In the genomic region with DNA sequence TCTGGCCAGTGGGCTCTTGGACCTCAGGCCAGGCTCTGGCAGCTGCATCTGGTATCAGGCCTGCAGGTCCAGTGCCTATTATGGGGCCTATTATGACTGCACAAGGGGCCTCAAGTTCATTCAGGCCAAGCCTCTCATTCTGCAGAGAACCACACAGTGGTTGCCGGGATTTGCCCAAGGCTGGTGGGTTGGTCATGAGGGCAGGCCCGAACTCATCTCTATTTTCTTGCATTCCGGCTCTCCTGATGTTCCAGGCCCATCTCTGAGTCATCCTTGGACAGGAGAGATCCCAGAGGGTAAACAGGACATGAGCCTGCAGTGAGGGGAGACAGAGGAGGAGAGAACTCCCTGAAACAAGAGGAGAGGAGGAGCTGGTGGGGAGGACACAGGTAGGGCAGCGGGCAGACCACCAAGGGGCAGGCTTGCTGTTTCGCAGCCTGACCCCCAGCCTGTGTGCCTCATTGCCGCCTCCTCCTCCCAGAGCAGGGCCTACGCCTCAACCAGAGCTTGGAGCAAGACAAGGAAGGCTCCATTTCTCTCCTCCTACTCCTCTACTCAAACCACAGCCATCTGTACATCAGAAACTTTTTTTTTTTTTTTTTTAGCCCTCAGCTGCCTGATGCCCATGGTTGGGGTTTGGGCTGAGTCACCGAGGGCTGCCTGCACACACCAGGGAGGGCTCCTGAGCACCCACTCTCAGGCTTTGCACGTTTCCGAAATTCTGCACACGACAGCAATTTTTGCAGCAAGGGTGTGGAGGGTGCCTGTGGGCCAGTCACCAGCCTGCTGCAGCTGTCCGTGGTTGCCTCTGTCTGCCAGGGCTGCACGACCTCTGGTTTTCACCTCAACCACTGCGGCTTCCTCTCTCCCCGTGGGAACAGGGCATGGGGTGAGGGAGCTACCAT, we compare ENCODE assay signal across 10 cellular contexts. TPM values are rescaled to one million over a fixed set of nuclear protein-coding genes. Genes with fewer than 3 reads are reported as not detected.
DNase-seq lines count a peak whose midpoint lies in the region; FAIRE-seq and TF ChIP-seq lines count a peak whose summit lies in the region.
"Had no signal": no experiment of that assay in that cellular context is flagged by ENCODE, and none has a peak within 500 bp of the region (broad histone marks: within the 10 kb centered on the region; RNA-seq: fewer than 3 reads in every experiment).

No MANE protein-coding gene starts in this region.

- no peaks in the 10 kb centered on the region for H3K79me2 ChIP-seq in keratinocyte (ENCODE audit: control insufficient read depth, insufficient read depth, low read length)

- no peaks in the 10 kb centered on the region for H3K36me3 ChIP-seq in keratinocyte (ENCODE audit: control insufficient read depth in 2 of 2, extremely low read depth in 1 of 2, insufficient read depth in 2 of 2, low read length in 2 of 2)
- H3K36me3 ChIP-seq in ovary: no peaks in the 10 kb centered on the region
- H3K36me3 ChIP-seq: thoracic aorta had no signal

- DNase-seq in CD1c-positive myeloid dendritic cell (ENCODE audit: extremely low spot score) (peak; percentile 57), LHCN-M2 (ENCODE audit: low read depth) (peak; percentile 94), keratinocyte (ENCODE audit: low read depth, low spot score) (peak; percentile 88), ovary (no peak), NCI-H1436 (lab: John Stamatoyannopoulos, UW) (no peak), iPS-NIHi7 (ENCODE audit: extremely low spot score) (no peak)
- peak; percentile 33 for DNase-seq in activated T-helper 1 cell treated with anti-CD3 and anti-CD28 coated beads, Interleukin-12 subunit alpha, Interleukin-12 subunit beta, Interleukin-2, Interleukin-4 antibody, amounts not matched to agents 30 ng/mL and 10 ng/mL and 1 ng/mL, durations not matched to agents 14 hours and 24 hours and 36 hours (ENCODE audit: low spot score)

- H3K4me1 ChIP-seq in keratinocyte (ENCODE audit: control insufficient read depth, extremely low read depth, insufficient read depth, low read length) (peaks cover 34% of the 10 kb centered on the region), ovary (ENCODE audit: insufficient read depth) (peaks cover 3% of the 10 kb centered on the region)

- H3K9me1 ChIP-seq in keratinocyte (ENCODE audit: control insufficient read depth, extremely low read depth, insufficient read depth, low read length): no peaks in the 10 kb centered on the region

- no peaks in the 10 kb centered on the region for H3K9me3 Mint-ChIP-seq in activated T-helper 1 cell treated with anti-CD3 and anti-CD28 coated beads, Interleukin-12 subunit alpha, Interleukin-12 subunit beta, Interleukin-2, Interleukin-4 antibody, amounts not matched to agents 30 ng/mL and 10 ng/mL and 1 ng/mL, durations not matched to agents 14 hours and 24 hours and 36 hours
- no peaks in the 10 kb centered on the region for H3K9me3 Mint-ChIP-seq in stimulated activated naive CD8-positive, alpha-beta T cell treated with anti-CD3 and anti-CD28 coated beads, Interleukin-15, Interleukin-2, amounts not matched to agents 100 ng/mL and 50 ng/mL, for 24 hours

- peak overlapping the region; percentile 88 for H2AFZ ChIP-seq in keratinocyte (ENCODE audit: control insufficient read depth, low read length)

- TF ChIP-seq CTCF in keratinocyte (optimal IDR thresholded peaks at IDR 0.05 in 1 of 3, IDR thresholded peaks at IDR 0.05 in 1 of 3, conservative IDR thresholded peaks at IDR 0.05 in 1 of 3; ENCODE audit: extremely low read depth in 1 of 3, insufficient read depth in 2 of 3, low read length in 3 of 3) (no peak), ovary (IDR thresholded peaks at IDR 0.05) (no peak)

- dilution Hi-C loops in keratinocyte (cut with MboI; ENCODE audit: extremely low pct_ligation_motif_present, low sequenced_read_pairs): no loop called here

- H3K27ac Mint-ChIP-seq in activated T-helper 1 cell treated with anti-CD3 and anti-CD28 coated beads, Interleukin-12 subunit alpha, Interleukin-12 subunit beta, Interleukin-2, Interleukin-4 antibody, amounts not matched to agents 30 ng/mL and 10 ng/mL and 1 ng/mL, durations not matched to agents 14 hours and 24 hours and 36 hours: no peak overlapping the region
- H3K27ac Mint-ChIP-seq in stimulated activated naive CD8-positive, alpha-beta T cell treated with anti-CD3 and anti-CD28 coated beads, Interleukin-15, Interleukin-2, amounts not matched to agents 100 ng/mL and 50 ng/mL, for 24 hours: peak overlapping the region; percentile 36

- H3K4me3 Mint-ChIP-seq in activated T-helper 1 cell treated with anti-CD3 and anti-CD28 coated beads, Interleukin-12 subunit alpha, Interleukin-12 subunit beta, Interleukin-2, Interleukin-4 antibody, amounts not matched to agents 30 ng/mL and 10 ng/mL and 1 ng/mL, durations not matched to agents 14 hours and 24 hours and 36 hours: no peak overlapping the region
- H3K4me3 Mint-ChIP-seq in stimulated activated naive CD8-positive, alpha-beta T cell treated with anti-CD3 and anti-CD28 coated beads, Interleukin-15, Interleukin-2, amounts not matched to agents 100 ng/mL and 50 ng/mL, for 24 hours: no peak overlapping the region

- intact Hi-C loops in activated T-helper 1 cell treated with anti-CD3 and anti-CD28 coated beads, Interleukin-12 subunit alpha, Interleukin-12 subunit beta, Interleukin-2, Interleukin-4 antibody, amounts not matched to agents 30 ng/mL and 10 ng/mL and 1 ng/mL, durations not matched to agents 14 hours and 24 hours and 36 hours (cut with micrococcal nuclease): loop anchor here (2.0 kb wide), 2 partner anchors 61 to 99 kb away; partner anchors contain the start of gene DDX6
- intact Hi-C loops in ovary (cut with DNase I): loop anchor here in 2 of 4 donors (2.0 to 10.0 kb wide), 4 partner anchors 83 to 265 kb away; partner anchors contain the start of gene UPK2 (in 2 of the 2)

- H3K27ac ChIP-seq in keratinocyte (ENCODE audit: control insufficient read depth, insufficient read depth, low read length) (peak overlapping the region; percentile 91), ovary (no peak overlapping the region)
- H3K27ac ChIP-seq: thoracic aorta had no signal

- H3K9me3 ChIP-seq in keratinocyte (ENCODE audit: control insufficient read depth, low read depth, low read length) (no peaks in the 10 kb centered on the region), ovary (no peaks in the 10 kb centered on the region)
- H3K9me3 ChIP-seq: thoracic aorta had no signal

- H3K4me2 ChIP-seq in keratinocyte (ENCODE audit: control insufficient read depth, extremely low read depth, insufficient read depth, low read depth, low read length): peak overlapping the region; percentile 70

- 56 to 62% (median 59%) methylated on average over 15 of the region's 15 CpGs for WGBS in ovary, 3 donors

- H3K4me3 ChIP-seq in keratinocyte (ENCODE audit: control insufficient read depth in 2 of 3, extremely low read depth in 1 of 3, insufficient read depth in 2 of 3, low read depth in 1 of 3, low read length in 3 of 3): peak overlapping the region in 2 of 3 experiments; percentile 39 to 41
- H3K4me3 ChIP-seq in ovary: no peak overlapping the region
- H3K4me3 ChIP-seq: thoracic aorta had no signal

- H3K4me1 Mint-ChIP-seq in activated T-helper 1 cell treated with anti-CD3 and anti-CD28 coated beads, Interleukin-12 subunit alpha, Interleukin-12 subunit beta, Interleukin-2, Interleukin-4 antibody, amounts not matched to agents 30 ng/mL and 10 ng/mL and 1 ng/mL, durations not matched to agents 14 hours and 24 hours and 36 hours (ENCODE audit: low read depth): peaks cover 36% of the 10 kb centered on the region
- peaks cover 69% of the 10 kb centered on the region for H3K4me1 Mint-ChIP-seq in stimulated activated naive CD8-positive, alpha-beta T cell treated with anti-CD3 and anti-CD28 coated beads, Interleukin-15, Interleukin-2, amounts not matched to agents 100 ng/mL and 50 ng/mL, for 24 hours (ENCODE audit: low read depth)

- peaks cover 3% of the 10 kb centered on the region for H3K27me3 Mint-ChIP-seq in activated T-helper 1 cell treated with anti-CD3 and anti-CD28 coated beads, Interleukin-12 subunit alpha, Interleukin-12 subunit beta, Interleukin-2, Interleukin-4 antibody, amounts not matched to agents 30 ng/mL and 10 ng/mL and 1 ng/mL, durations not matched to agents 14 hours and 24 hours and 36 hours (ENCODE audit: insufficient read depth)
- H3K27me3 Mint-ChIP-seq in stimulated activated naive CD8-positive, alpha-beta T cell treated with anti-CD3 and anti-CD28 coated beads, Interleukin-15, Interleukin-2, amounts not matched to agents 100 ng/mL and 50 ng/mL, for 24 hours: peaks cover 8% of the 10 kb centered on the region

- H3K9ac ChIP-seq in keratinocyte (ENCODE audit: control insufficient read depth, extremely low read depth, insufficient read depth, low read length): peak overlapping the region; percentile 77

- no peak for TF ChIP-seq EP300 in ovary (IDR thresholded peaks at IDR 0.05)

- H4K20me1 ChIP-seq in keratinocyte (ENCODE audit: control insufficient read depth, extremely low read depth, insufficient read depth, low read length): no peaks in the 10 kb centered on the region

- peak; percentile 98 for FAIRE-seq in keratinocyte (lab: Jason Lieb, UNC)
- FAIRE-seq: G401.6 had no signal

- H3K36me3 Mint-ChIP-seq in activated T-helper 1 cell treated with anti-CD3 and anti-CD28 coated beads, Interleukin-12 subunit alpha, Interleukin-12 subunit beta, Interleukin-2, Interleukin-4 antibody, amounts not matched to agents 30 ng/mL and 10 ng/mL and 1 ng/mL, durations not matched to agents 14 hours and 24 hours and 36 hours (ENCODE audit: low read depth): no peaks in the 10 kb centered on the region
- H3K36me3 Mint-ChIP-seq in stimulated activated naive CD8-positive, alpha-beta T cell treated with anti-CD3 and anti-CD28 coated beads, Interleukin-15, Interleukin-2, amounts not matched to agents 100 ng/mL and 50 ng/mL, for 24 hours (ENCODE audit: low read depth): no peaks in the 10 kb centered on the region

- TF ChIP-seq POLR2A in ovary (IDR thresholded peaks at IDR 0.05): no peak

- H3K27me3 ChIP-seq in keratinocyte (ENCODE audit: control insufficient read depth, extremely low read depth, insufficient read depth, low read length) (no peaks in the 10 kb centered on the region), ovary (no peaks in the 10 kb centered on the region)

RNA-seq across cellular contexts. Expression of gene TREH, which starts 12.7 kb away (rescaled TPM):
- total RNA-seq in LHCN-M2 (2014; rRNA removed) (not detected in 2 replicates), ovary (under 1 TPM in 1 of 7 donors, not detected in 6; 0.10 TPM)
- polyA plus RNA-seq in LHCN-M2 (2012): 0.23 TPM
- not detected in 2 replicates for total RNA-seq in activated T-helper 1 cell treated with anti-CD3 and anti-CD28 coated beads, Interleukin-12 subunit alpha, Interleukin-12 subunit beta, Interleukin-2, Interleukin-4 antibody, amounts not matched to agents 30 ng/mL and 10 ng/mL and 1 ng/mL, durations not matched to agents 14 hours and 24 hours and 36 hours
- polyA plus RNA-seq in keratinocyte (not detected in 3 replicates), ovary (under 1 TPM in 1 of 2 donors, not detected in 1; 0.48 TPM)
- polyA plus RNA-seq in keratinocyte (2011; ENCODE audit: low read depth): not detected
- polyA plus RNA-seq in keratinocyte (2011; cell fraction: cytosol; rRNA removed): not detected in 2 replicates
- polyA plus RNA-seq in keratinocyte (2011; cell fraction: nucleus; rRNA removed): not detected in 2 replicates
- polyA plus RNA-seq in keratinocyte (2012; ENCODE audit: low replicate concordance): 0.03 and 0.08 TPM in 2 replicates
- polyA minus RNA-seq in keratinocyte: not detected in 3 replicates
- not detected for polyA minus RNA-seq in keratinocyte (2011; cell fraction: cytosol; rRNA and poly(A)+ RNA removed)
- polyA minus RNA-seq in keratinocyte (2011; cell fraction: nucleus; rRNA and poly(A)+ RNA removed): not detected in 2 replicates
- total RNA-seq: thoracic aorta had no signal

Comparison
In these comparisons a context has a peak if more than half of its experiments do, and no peak if none do; other contexts are left out.
1. DNase-seq: peak in CD1c-positive myeloid dendritic cell (single experiment), LHCN-M2 (single experiment), activated T-helper 1 cell treated with anti-CD3 and anti-CD28 coated beads, Interleukin-12 subunit alpha, Interleukin-12 subunit beta, Interleukin-2, Interleukin-4 antibody, amounts not matched to agents 30 ng/mL and 10 ng/mL and 1 ng/mL, durations not matched to agents 14 hours and 24 hours and 36 hours (single experiment) and keratinocyte (single experiment); none in ovary (0 of 5), NCI-H1436 (single experiment) and iPS-NIHi7 (single experiment).